In the genomic region with DNA sequence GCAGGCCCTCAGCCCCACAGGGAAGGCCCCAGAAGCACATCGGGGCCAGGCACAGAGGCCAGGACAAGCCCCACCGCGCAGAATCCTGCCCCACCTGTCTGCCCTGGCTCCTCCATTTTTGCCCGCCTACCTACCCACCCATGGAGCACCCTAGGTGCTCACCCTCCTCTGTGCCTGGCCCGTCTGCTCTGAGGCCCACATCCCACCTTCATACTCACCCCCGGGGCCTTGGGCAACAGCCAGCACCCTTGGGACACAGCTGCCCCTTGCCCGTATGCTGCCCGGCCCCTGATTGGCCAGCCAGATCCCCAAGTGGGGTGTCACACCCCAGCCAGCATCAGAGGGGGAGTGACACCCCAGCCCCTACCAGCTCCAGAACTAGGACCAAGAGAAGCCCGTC, we compare ENCODE assay signal across 36 cellular contexts. TPM values are rescaled to one million over a fixed set of nuclear protein-coding genes. Genes with fewer than 3 reads are reported as not detected.
"Had no signal": no experiment of that assay in that cellular context is flagged by ENCODE, and none has a peak within 500 bp of the region (broad histone marks: within the 10 kb centered on the region; RNA-seq: fewer than 3 reads in every experiment).

No MANE protein-coding gene starts in this region.

- ATAC-seq: activated naive CD8-positive, alpha-beta T cell treated with anti-CD3 and anti-CD28 coated beads, Interleukin-2, amount 50 U/mL, for 24 hours; activated T-helper 17 cell treated with anti-CD3 and anti-CD28 coated beads, Interleukin-2, amount 50 U/mL, for 72 hours; effector memory CD8-positive, alpha-beta T cell; gastroesophageal sphincter; WTC11 had no signal

- H3K4me3 ChIP-seq: adrenal gland, ascending aorta, breast epithelium, cardiac muscle cell, esophagus muscularis mucosa, gastroesophageal sphincter had no signal

- H3K9me3 ChIP-seq: adrenal gland, ascending aorta, breast epithelium, esophagus muscularis mucosa, gastroesophageal sphincter had no signal

- H3K27me3 Mint-ChIP-seq: activated CD4-positive, alpha-beta memory T cell treated with anti-CD3 and anti-CD28 coated beads, Interleukin-2, amount 10 ng/mL, durations not matched to agents 7 days and 5 days; activated CD4-positive, alpha-beta T cell treated with anti-CD3 and anti-CD28 coated beads, Interleukin-2, amount 10 ng/mL, durations not matched to agents 7 days and 5 days; activated naive CD4-positive, alpha-beta T cell treated with anti-CD3 and anti-CD28 coated beads, Interleukin-2, amount 50 U/mL, for 24 hours; activated naive CD8-positive, alpha-beta T cell treated with anti-CD3 and anti-CD28 coated beads for 36 hours; activated naive CD8-positive, alpha-beta T cell treated with anti-CD3 and anti-CD28 coated beads, Interleukin-2, amount 50 U/mL, for 24 hours; activated T-helper 17 cell treated with anti-CD3 and anti-CD28 coated beads, Interleukin-2, amount 50 U/mL, for 72 hours; brain; central memory CD8-positive, alpha-beta T cell; effector memory CD8-positive, alpha-beta T cell had no signal

- H3K27ac ChIP-seq: adrenal gland, ascending aorta, breast epithelium, cardiac muscle cell, esophagus muscularis mucosa, gastroesophageal sphincter had no signal

- H3K4me1 Mint-ChIP-seq: activated CD4-positive, alpha-beta memory T cell treated with anti-CD3 and anti-CD28 coated beads, Interleukin-2, amount 10 ng/mL, durations not matched to agents 7 days and 5 days; activated CD4-positive, alpha-beta T cell treated with anti-CD3 and anti-CD28 coated beads, Interleukin-2, amount 10 ng/mL, durations not matched to agents 7 days and 5 days; activated naive CD4-positive, alpha-beta T cell treated with anti-CD3 and anti-CD28 coated beads, Interleukin-2, amount 50 U/mL, for 24 hours; activated naive CD8-positive, alpha-beta T cell treated with anti-CD3 and anti-CD28 coated beads for 36 hours; activated naive CD8-positive, alpha-beta T cell treated with anti-CD3 and anti-CD28 coated beads, Interleukin-2, amount 50 U/mL, for 24 hours; activated T-helper 17 cell treated with anti-CD3 and anti-CD28 coated beads, Interleukin-2, amount 50 U/mL, for 72 hours; central memory CD8-positive, alpha-beta T cell; WTC11 had no signal

- H3K27ac Mint-ChIP-seq: activated CD4-positive, alpha-beta memory T cell treated with anti-CD3 and anti-CD28 coated beads, Interleukin-2, amount 10 ng/mL, durations not matched to agents 7 days and 5 days; activated CD4-positive, alpha-beta T cell treated with anti-CD3 and anti-CD28 coated beads, Interleukin-2, amount 10 ng/mL, durations not matched to agents 7 days and 5 days; activated naive CD4-positive, alpha-beta T cell treated with anti-CD3 and anti-CD28 coated beads, Interleukin-2, amount 50 U/mL, for 24 hours; activated naive CD8-positive, alpha-beta T cell treated with anti-CD3 and anti-CD28 coated beads for 36 hours; activated naive CD8-positive, alpha-beta T cell treated with anti-CD3 and anti-CD28 coated beads, Interleukin-2, amount 50 U/mL, for 24 hours; activated T-cell treated with anti-CD3 and anti-CD28 coated beads, Interleukin-2, amount 50 U/mL, for 24 hours; activated T-helper 17 cell treated with anti-CD3 and anti-CD28 coated beads, Interleukin-2, amount 50 U/mL, for 72 hours; effector memory CD8-positive, alpha-beta T cell; WTC11 had no signal

- H3K4me3 Mint-ChIP-seq: activated CD4-positive, alpha-beta memory T cell treated with anti-CD3 and anti-CD28 coated beads, Interleukin-2, amount 10 ng/mL, durations not matched to agents 7 days and 5 days; activated CD4-positive, alpha-beta T cell treated with anti-CD3 and anti-CD28 coated beads, Interleukin-2, amount 10 ng/mL, durations not matched to agents 7 days and 5 days; activated naive CD4-positive, alpha-beta T cell treated with anti-CD3 and anti-CD28 coated beads, Interleukin-2, amount 50 U/mL, for 24 hours; activated naive CD8-positive, alpha-beta T cell treated with anti-CD3 and anti-CD28 coated beads for 36 hours; activated naive CD8-positive, alpha-beta T cell treated with anti-CD3 and anti-CD28 coated beads, Interleukin-2, amount 50 U/mL, for 24 hours; activated T-cell treated with anti-CD3 and anti-CD28 coated beads, Interleukin-2, amount 50 U/mL, for 24 hours; activated T-helper 17 cell treated with anti-CD3 and anti-CD28 coated beads, Interleukin-2, amount 50 U/mL, for 72 hours; brain; central memory CD8-positive, alpha-beta T cell; effector memory CD8-positive, alpha-beta T cell; WTC11 had no signal

- DNase-seq: activated CD4-positive, alpha-beta memory T cell treated with anti-CD3 and anti-CD28 coated beads, Interleukin-2, amount 10 ng/mL, durations not matched to agents 7 days and 5 days; activated CD4-positive, alpha-beta T cell treated with anti-CD3 and anti-CD28 coated beads for 1 hour; activated CD4-positive, alpha-beta T cell treated with anti-CD3 and anti-CD28 coated beads for 4 hours; activated CD4-positive, alpha-beta T cell treated with anti-CD3 and anti-CD28 coated beads, Interleukin-2, amount 10 ng/mL, durations not matched to agents 7 days and 5 days; activated CD4-positive, alpha-beta T cell treated with anti-CD3 and anti-CD28 coated beads, Interleukin-2, amount 50 U/mL, for 4 hours; activated CD8-positive, alpha-beta memory T cell treated with anti-CD3 and anti-CD28 coated beads, Interleukin-2, amount 50 U/mL, for 48 hours; activated effector memory CD4-positive, alpha-beta T cell treated with Interleukin-2 at 50 U/mL for 16 hours; activated gamma-delta T cell treated with Interleukin-2 at 50 U/mL for 16 hours; activated naive CD4-positive, alpha-beta T cell treated with Interleukin-2 at 50 U/mL for 16 hours; activated naive CD8-positive, alpha-beta T cell treated with anti-CD3 and anti-CD28 coated beads for 36 hours; activated naive CD8-positive, alpha-beta T cell treated with anti-CD3 and anti-CD28 coated beads, Interleukin-2, amount 50 U/mL, for 24 hours; activated T-cell treated with anti-CD3 and anti-CD28 coated beads for 4 hours; activated T-cell treated with anti-CD3 and anti-CD28 coated beads, Interleukin-2, amount 50 U/mL, for 24 hours; adrenal gland; cortex of kidney; dermis blood vessel endothelial cell; effector CD4-positive, alpha-beta T cell; effector memory CD8-positive, alpha-beta T cell; erythroblast; foreskin melanocyte; T-helper 2 cell had no signal

- H3K4me1 ChIP-seq: adrenal gland, ascending aorta, breast epithelium had no signal

- H3K9me3 Mint-ChIP-seq: activated CD4-positive, alpha-beta memory T cell treated with anti-CD3 and anti-CD28 coated beads, Interleukin-2, amount 10 ng/mL, durations not matched to agents 7 days and 5 days; activated CD4-positive, alpha-beta T cell treated with anti-CD3 and anti-CD28 coated beads, Interleukin-2, amount 10 ng/mL, durations not matched to agents 7 days and 5 days; activated naive CD4-positive, alpha-beta T cell treated with anti-CD3 and anti-CD28 coated beads, Interleukin-2, amount 50 U/mL, for 24 hours; activated naive CD8-positive, alpha-beta T cell treated with anti-CD3 and anti-CD28 coated beads for 36 hours; activated naive CD8-positive, alpha-beta T cell treated with anti-CD3 and anti-CD28 coated beads, Interleukin-2, amount 50 U/mL, for 24 hours; activated T-cell treated with anti-CD3 and anti-CD28 coated beads, Interleukin-2, amount 50 U/mL, for 24 hours; activated T-helper 17 cell treated with anti-CD3 and anti-CD28 coated beads, Interleukin-2, amount 50 U/mL, for 72 hours; central memory CD8-positive, alpha-beta T cell; effector memory CD8-positive, alpha-beta T cell; WTC11 had no signal

- H3K36me3 ChIP-seq: adrenal gland, breast epithelium, cardiac muscle cell had no signal

- H3K27me3 ChIP-seq: adrenal gland, ascending aorta, cardiac muscle cell, esophagus muscularis mucosa, gastroesophageal sphincter had no signal

RNA-seq across cellular contexts. Expression of a gene that starts 10.8 kb away (rescaled TPM):
- polyA plus RNA-seq: cardiac muscle cell, fibroblast of lung had no signal

RNA-seq across cellular contexts. Expression of a gene that starts 38.1 kb away (rescaled TPM):
- total RNA-seq: activated CD4-positive, alpha-beta memory T cell treated with anti-CD3 and anti-CD28 coated beads, Interleukin-2, amount 10 ng/mL, durations not matched to agents 7 days and 5 days; activated CD4-positive, alpha-beta T cell treated with anti-CD3 and anti-CD28 coated beads, Interleukin-2, amount 10 ng/mL, durations not matched to agents 7 days and 5 days; activated naive CD8-positive, alpha-beta T cell treated with anti-CD3 and anti-CD28 coated beads for 36 hours; activated T-helper 17 cell treated with anti-CD3 and anti-CD28 coated beads, Interleukin-2, amount 50 U/mL, for 72 hours; T-helper 1 cell treated with Interleukin-12 subunit alpha and Interleukin-12 subunit beta and Interleukin-4 antibody, amounts not matched to agents 30 ng/mL and 1 ng/mL, for 36 hours had no signal

RNA-seq across cellular contexts. Expression of a gene that starts 45.4 kb away (rescaled TPM):
- polyA plus RNA-seq: cardiac muscle cell had no signal

RNA-seq across cellular contexts. Expression of a gene that starts 55.6 kb away (rescaled TPM):
- total RNA-seq: activated CD4-positive, alpha-beta memory T cell treated with anti-CD3 and anti-CD28 coated beads, Interleukin-2, amount 10 ng/mL, durations not matched to agents 7 days and 5 days; activated CD4-positive, alpha-beta T cell treated with anti-CD3 and anti-CD28 coated beads, Interleukin-2, amount 10 ng/mL, durations not matched to agents 7 days and 5 days; activated naive CD8-positive, alpha-beta T cell treated with anti-CD3 and anti-CD28 coated beads for 36 hours; activated T-helper 17 cell treated with anti-CD3 and anti-CD28 coated beads, Interleukin-2, amount 50 U/mL, for 72 hours; ascending aorta; breast epithelium; cerebellum; dermis blood vessel endothelial cell; esophagus muscularis mucosa; fibroblast of lung; fibroblast of villous mesenchyme; gastroesophageal sphincter; glomerular endothelial cell; T-helper 1 cell treated with Interleukin-12 subunit alpha and Interleukin-12 subunit beta and Interleukin-4 antibody, amounts not matched to agents 30 ng/mL and 1 ng/mL, for 36 hours; WTC11 had no signal
- polyA plus RNA-seq: cardiac muscle cell, fibroblast of lung had no signal
